In genomic region chr9:120926397-120926928, GRCh38 we compare ENCODE assay signal across 2 cellular contexts.
TF ChIP-seq lines count a peak whose summit lies in the region.

Gene TRAF1 (minus strand): TSS chr9:120926796. CDS start chr9:120926075, 721 bp downstream.

TF ChIP-seq in liver, 16 proteins besides CTCF, POLR2A, EP300 and RAD21 (continued from another document):
- TF ChIP-seq REST (IDR thresholded peaks at IDR 0.05) (no peak), ATF3 (IDR thresholded peaks at IDR 0.05) (no peak), JUND (IDR thresholded peaks at IDR 0.05) (no peak), SP1 (IDR thresholded peaks at IDR 0.05) (no peak)

TF ChIP-seq in HepG2, 621 proteins besides CTCF, POLR2A, EP300 and RAD21 (continued from another document):
- no peak for TF ChIP-seq ZNF350 (CRISPR knock-in tag; IDR thresholded peaks at IDR 0.05; ENCODE audit: borderline replicate concordance, low read depth)
- no peak for TF ChIP-seq U2AF2 (IDR thresholded peaks at IDR 0.05; ENCODE audit: low read depth, low read length)
- TF ChIP-seq PCBP2 (optimal IDR thresholded peaks at IDR 0.05; ENCODE audit: low read depth, low read length, poor library complexity, severe bottlenecking): no peak
- TF ChIP-seq ASH2L (IDR thresholded peaks at IDR 0.05; ENCODE audit: insufficient read length, low read depth, low read length): no peak
